ENCODE assay signal across 24 cellular contexts in genomic region chr9:112157087-112157486, GRCh38.
"Had no signal": no experiment of that assay in that cellular context is flagged by ENCODE, and none has a peak within 500 bp of the region (broad histone marks: within the 10 kb centered on the region; RNA-seq: fewer than 3 reads in every experiment).

No MANE protein-coding gene starts in this region.

- H3K4me1 ChIP-seq: gastroesophageal sphincter, neural progenitor cell, right lobe of liver had no signal

- H3K27me3 Mint-ChIP-seq: central memory CD8-positive, alpha-beta T cell; naive thymus-derived CD8-positive, alpha-beta T cell; stimulated activated memory B cell treated with anti-CD40 and anti-IgM and Interleukin-4, amounts not matched to agents 10 μg/mL and 1 μg/mL and 100 μg/mL, for 72 hours; stimulated activated naive CD8-positive, alpha-beta T cell treated with anti-CD3 and anti-CD28 coated beads, Interleukin-15, amount 100 ng/mL, for 72 hours had no signal

- H3K36me3 Mint-ChIP-seq: neural progenitor cell had no signal

- H3K4me3 Mint-ChIP-seq: central memory CD8-positive, alpha-beta T cell; naive thymus-derived CD8-positive, alpha-beta T cell; neural progenitor cell; stimulated activated memory B cell treated with anti-CD40 and anti-IgM and Interleukin-4, amounts not matched to agents 10 μg/mL and 1 μg/mL and 100 μg/mL, for 72 hours; stimulated activated naive CD8-positive, alpha-beta T cell treated with anti-CD3 and anti-CD28 coated beads, Interleukin-15, amount 100 ng/mL, for 72 hours had no signal

- ATAC-seq: esophagus mucosa; gastroesophageal sphincter; mucosa of descending colon; naive thymus-derived CD8-positive, alpha-beta T cell; right lobe of liver; stimulated activated memory B cell treated with anti-CD40 and anti-IgM and Interleukin-4, amounts not matched to agents 10 μg/mL and 1 μg/mL and 100 μg/mL, for 72 hours; stimulated activated naive CD8-positive, alpha-beta T cell treated with anti-CD3 and anti-CD28 coated beads, Interleukin-15, amount 100 ng/mL, for 72 hours had no signal

- FAIRE-seq: kidney had no signal

- H3K36me3 ChIP-seq: gastroesophageal sphincter, neural progenitor cell, ovary, right lobe of liver, thoracic aorta, transverse colon had no signal

- H3K9me3 ChIP-seq: gastroesophageal sphincter, mucosa of descending colon, ovary, right lobe of liver, spleen, thoracic aorta, transverse colon had no signal

- H3K27me3 ChIP-seq: dorsolateral prefrontal cortex, gastroesophageal sphincter, neural progenitor cell, ovary, right lobe of liver, spleen, transverse colon had no signal

- H3K9me3 Mint-ChIP-seq: central memory CD8-positive, alpha-beta T cell; naive thymus-derived CD8-positive, alpha-beta T cell; neural progenitor cell; stimulated activated memory B cell treated with anti-CD40 and anti-IgM and Interleukin-4, amounts not matched to agents 10 μg/mL and 1 μg/mL and 100 μg/mL, for 72 hours; stimulated activated naive CD8-positive, alpha-beta T cell treated with anti-CD3 and anti-CD28 coated beads, Interleukin-15, amount 100 ng/mL, for 72 hours had no signal

- H3K27ac Mint-ChIP-seq: naive thymus-derived CD8-positive, alpha-beta T cell; neural progenitor cell; stimulated activated memory B cell treated with anti-CD40 and anti-IgM and Interleukin-4, amounts not matched to agents 10 μg/mL and 1 μg/mL and 100 μg/mL, for 72 hours; stimulated activated naive CD8-positive, alpha-beta T cell treated with anti-CD3 and anti-CD28 coated beads, Interleukin-15, amount 100 ng/mL, for 72 hours had no signal

- DNase-seq: cortex of kidney; dorsolateral prefrontal cortex; effector CD8-positive, alpha-beta T cell; foreskin fibroblast; glutamatergic neuron; kidney; left cardiac atrium; mucosa of descending colon; naive thymus-derived CD8-positive, alpha-beta T cell; nucleus accumbens; ovary; right lobe of liver; spleen; stimulated activated CD4-positive, alpha-beta T cell treated with anti-CD3 and anti-CD28 coated beads, Interleukin-15, amount 100 ng/mL, for 24 hours; stimulated activated CD4-positive, alpha-beta T cell treated with anti-CD3 and anti-CD28 coated beads, Interleukin-1b, Interleukin-23, amount 100 ng/mL, for 48 hours; stimulated activated CD4-positive, alpha-beta T cell treated with anti-CD3 and anti-CD28 coated beads, Interleukin-4, amount 100 ng/mL, for 24 hours; stimulated activated naive CD8-positive, alpha-beta T cell treated with anti-CD3 and anti-CD28 coated beads, Interleukin-15, amount 100 ng/mL, for 72 hours; transverse colon had no signal

- H3K4me3 ChIP-seq: dorsolateral prefrontal cortex, gastroesophageal sphincter, mucosa of descending colon, neural progenitor cell, ovary, right lobe of liver, spleen, thoracic aorta, transverse colon had no signal

- H3K4me1 Mint-ChIP-seq: neural progenitor cell; stimulated activated memory B cell treated with anti-CD40 and anti-IgM and Interleukin-4, amounts not matched to agents 10 μg/mL and 1 μg/mL and 100 μg/mL, for 72 hours; stimulated activated naive CD8-positive, alpha-beta T cell treated with anti-CD3 and anti-CD28 coated beads, Interleukin-15, amount 100 ng/mL, for 72 hours had no signal

- H3K27ac ChIP-seq: dorsolateral prefrontal cortex, gastroesophageal sphincter, neural progenitor cell, ovary, right lobe of liver, spleen, thoracic aorta had no signal
